ENCODE assay signal across 1 cellular context in genomic region chrX:118345401-118346257, GRCh38.
A peak's percentile ranks its signal among the peaks of the same experiment; 100 is the strongest.
TF ChIP-seq lines count a peak whose summit lies in the region.

TSS of gene WDR44 (plus strand) at chrX:118346106. CDS start at chrX:118346504, 398 bp downstream.

TF ChIP-seq in HepG2, 621 proteins besides CTCF, POLR2A, EP300 and RAD21 (continued from another document and continues in another):
- TF ChIP-seq ZNF142 (CRISPR knock-in tag; IDR thresholded peaks at IDR 0.05) (no peak), IRF1 (CRISPR knock-in tag; IDR thresholded peaks at IDR 0.05; ENCODE audit: low read depth) (no peak), ZNF75D (CRISPR knock-in tag; IDR thresholded peaks at IDR 0.05; ENCODE audit: borderline replicate concordance) (no peak), ZNF3 (CRISPR knock-in tag; IDR thresholded peaks at IDR 0.05) (no peak), ZNF275 (CRISPR knock-in tag; IDR thresholded peaks at IDR 0.05; ENCODE audit: borderline replicate concordance) (no peak), ZBTB2 (CRISPR knock-in tag; IDR thresholded peaks at IDR 0.05; ENCODE audit: low read depth) (no peak), CEBPB (IDR thresholded peaks at IDR 0.05; ENCODE audit: borderline replicate concordance, low read depth, low read length) (no peak), ZNF136 (CRISPR knock-in tag; IDR thresholded peaks at IDR 0.05; ENCODE audit: low read depth) (no peak), SP1 (IDR thresholded peaks at IDR 0.05) (no peak), SP1 (CRISPR knock-in tag; IDR thresholded peaks at IDR 0.05) (0 out of 2 replicates have a peak, but pooled peaks have one; percentile 36), MED13 (CRISPR knock-in tag; IDR thresholded peaks at IDR 0.05) (no peak), TEAD2 (CRISPR knock-in tag; IDR thresholded peaks at IDR 0.05) (no peak), FOSL2 (CRISPR knock-in tag; IDR thresholded peaks at IDR 0.05) (no peak), RBM39 (IDR thresholded peaks at IDR 0.05; ENCODE audit: low read depth, low read length, poor library complexity, severe bottlenecking) (no peak), ZSCAN25 (CRISPR knock-in tag; IDR thresholded peaks at IDR 0.05) (no peak), ZNF503 (CRISPR knock-in tag; IDR thresholded peaks at IDR 0.05) (no peak), ZNF382 (CRISPR knock-in tag; IDR thresholded peaks at IDR 0.05; ENCODE audit: borderline replicate concordance) (no peak), IKZF4 (CRISPR knock-in tag; IDR thresholded peaks at IDR 0.05; ENCODE audit: borderline replicate concordance, low read depth, not compliant biosample characterization) (no peak), ATM (IDR thresholded peaks at IDR 0.05; ENCODE audit: borderline replicate concordance) (no peak), DNMT1 (CRISPR knock-in tag; IDR thresholded peaks at IDR 0.05) (no peak), BCL6 (CRISPR knock-in tag; IDR thresholded peaks at IDR 0.05) (no peak), ZGPAT (CRISPR knock-in tag; IDR thresholded peaks at IDR 0.05) (no peak), ZNF512B (CRISPR knock-in tag; IDR thresholded peaks at IDR 0.05; ENCODE audit: borderline replicate concordance) (no peak), ZNF501 (CRISPR knock-in tag; IDR thresholded peaks at IDR 0.05) (no peak), PAF1 (CRISPR knock-in tag; IDR thresholded peaks at IDR 0.05) (no peak), CEBPG (CRISPR knock-in tag; IDR thresholded peaks at IDR 0.05) (no peak), MTA1 (CRISPR knock-in tag; IDR thresholded peaks at IDR 0.05; ENCODE audit: borderline replicate concordance) (no peak), DNMT3B (CRISPR knock-in tag; conservative IDR thresholded peaks at IDR 0.05) (no peak), RFX5 (IDR thresholded peaks at IDR 0.05; ENCODE audit: low read depth, low read length) (no peak), MED8 (CRISPR knock-in tag; IDR thresholded peaks at IDR 0.05; ENCODE audit: insufficient replicate concordance) (no peak), MAF1 (CRISPR knock-in tag; IDR thresholded peaks at IDR 0.05; ENCODE audit: borderline replicate concordance) (no peak), ZXDC (CRISPR knock-in tag; IDR thresholded peaks at IDR 0.05) (no peak), ZBTB25 (CRISPR knock-in tag; IDR thresholded peaks at IDR 0.05) (no peak), TEF (CRISPR knock-in tag; IDR thresholded peaks at IDR 0.05) (no peak), SIX4 (CRISPR knock-in tag; IDR thresholded peaks at IDR 0.05) (peak; percentile 38; the same call in 1 of the 2 replicates), ZNF691 (CRISPR knock-in tag; IDR thresholded peaks at IDR 0.05; ENCODE audit: borderline replicate concordance, low read depth) (no peak), ZNF766 (CRISPR knock-in tag; IDR thresholded peaks at IDR 0.05; ENCODE audit: borderline replicate concordance) (no peak), YEATS4 (CRISPR knock-in tag; IDR thresholded peaks at IDR 0.05; ENCODE audit: borderline replicate concordance) (peak; percentile 53; the same call in 1 of the 2 replicates)
